Comparison of ENCODE assay signal across 19 cellular contexts in genomic region chrX:115521717-115522116, GRCh38.
"Had no signal": no experiment of that assay in that cellular context is flagged by ENCODE, and none has a peak within 500 bp of the region (broad histone marks: within the 10 kb centered on the region; RNA-seq: fewer than 3 reads in every experiment).

No MANE protein-coding gene starts in this region.

- H3K27me3 ChIP-seq: esophagus squamous epithelium, neutrophil, transverse colon, vagina had no signal

- H3K4me1 ChIP-seq: adrenal gland, esophagus squamous epithelium, lower lobe of right lung, transverse colon, vagina had no signal

- H3K27ac ChIP-seq: adrenal gland, esophagus squamous epithelium, lower lobe of right lung, neutrophil, transverse colon, vagina, VCaP had no signal

- H3K4me3 ChIP-seq: adrenal gland, esophagus squamous epithelium, lower lobe of right lung, transverse colon, vagina had no signal

- ATAC-seq: activated T-cell treated with anti-CD3 and anti-CD28 coated beads, Interleukin-2, amount 50 U/mL, for 4 hours; effector memory CD8-positive, alpha-beta T cell; lower lobe of right lung; natural killer cell had no signal

- H3K9me3 ChIP-seq: adrenal gland, esophagus squamous epithelium, lower lobe of right lung, neutrophil, transverse colon, vagina had no signal

- DNase-seq: activated CD4-positive, alpha-beta T cell treated with anti-CD3 and anti-CD28 coated beads, Interleukin-2, amount 50 U/mL, for 1 hour; activated CD4-positive, CD25-positive, alpha-beta regulatory T cell treated with anti-CD3 and anti-CD28 coated beads, Interleukin-2, amount 50 U/mL, for 72 hours; activated CD8-positive, alpha-beta memory T cell treated with anti-CD3 and anti-CD28 coated beads, Interleukin-2, amount 50 U/mL, for 4 hours; activated effector memory CD4-positive, alpha-beta T cell treated with Interleukin-2 at 50 U/mL for 16 hours; activated T-cell treated with anti-CD3 and anti-CD28 coated beads, Interleukin-2, amount 50 U/mL, for 4 hours; adrenal gland; dermis blood vessel endothelial cell; effector memory CD8-positive, alpha-beta T cell; esophagus squamous epithelium; head of caudate nucleus; lower lobe of right lung; natural killer cell; stimulated activated CD4-positive, alpha-beta T cell treated with anti-CD3 and anti-CD28 coated beads, Interleukin-2, amount 100 ng/mL, for 24 hours; stimulated activated naive CD4-positive, alpha-beta T cell treated with Interleukin-2 at 50 U/mL for 16 hours; T-helper 2 cell; transverse colon had no signal

- H3K36me3 ChIP-seq: adrenal gland, esophagus squamous epithelium, lower lobe of right lung, neutrophil, transverse colon, vagina had no signal
